In the genomic region with DNA sequence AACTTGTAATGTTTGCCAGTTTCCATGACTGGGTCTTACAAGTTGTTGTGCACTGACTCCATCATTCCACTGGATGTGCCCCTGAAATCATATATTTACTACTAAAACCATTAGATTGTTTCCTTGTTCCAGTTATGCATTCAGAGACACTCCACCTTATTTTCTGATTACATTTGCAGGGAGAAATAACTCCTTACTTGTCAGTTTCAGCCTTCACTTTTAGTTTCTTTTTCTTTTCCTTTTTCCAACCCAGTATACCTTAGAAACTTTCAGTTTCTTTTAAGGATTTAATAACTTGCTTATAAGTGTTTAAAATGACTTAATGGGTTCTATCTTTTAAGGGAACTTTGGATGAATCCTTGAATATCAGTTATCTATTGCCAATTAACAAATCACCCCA, we compare ENCODE assay signal across 18 cellular contexts. TPM values are rescaled to one million over a fixed set of nuclear protein-coding genes. Genes with fewer than 3 reads are reported as not detected.
DNase-seq lines count a peak whose midpoint lies in the region; ATAC-seq and TF ChIP-seq lines count a peak whose summit lies in the region.
"Had no signal": no experiment of that assay in that cellular context is flagged by ENCODE, and none has a peak within 500 bp of the region (broad histone marks: within the 10 kb centered on the region; RNA-seq: fewer than 3 reads in every experiment).

No MANE protein-coding gene starts in this region.

- no peaks in the 10 kb centered on the region for H3K9me3 Mint-ChIP-seq in activated CD4-positive, alpha-beta T cell treated with anti-CD3 and anti-CD28 coated beads, Interleukin-2, amount 10 ng/mL, durations not matched to agents 7 days and 5 days
- no peaks in the 10 kb centered on the region for H3K9me3 Mint-ChIP-seq in stimulated activated naive CD8-positive, alpha-beta T cell treated with anti-CD3 and anti-CD28 coated beads, Interleukin-15, Interleukin-2, amounts not matched to agents 100 ng/mL and 50 ng/mL, for 24 hours
- no peaks in the 10 kb centered on the region for H3K9me3 Mint-ChIP-seq in stimulated activated naive CD8-positive, alpha-beta T cell treated with anti-CD3 and anti-CD28 coated beads, Interleukin-15, amount 100 ng/mL, for 72 hours
- no peaks in the 10 kb centered on the region for H3K9me3 Mint-ChIP-seq in activated CD8-positive, alpha-beta T cell treated with anti-CD3 and anti-CD28 coated beads for 36 hours
- H3K9me3 Mint-ChIP-seq: CD4-positive, alpha-beta T cell; HFFc6 had no signal

- intact Hi-C loops in activated CD8-positive, alpha-beta T cell treated with anti-CD3 and anti-CD28 coated beads for 36 hours (cut with micrococcal nuclease): no loop called here
- intact Hi-C loops in posterior vena cava (cut with DNase I): loop anchor here in 1 of 2 donors (5.0 to 10.0 kb wide), 2 partner anchors 60 to 238 kb away; no protein-coding TSS in a partner anchor

- no peaks in the 10 kb centered on the region for H3K27me3 Mint-ChIP-seq in activated CD4-positive, alpha-beta T cell treated with anti-CD3 and anti-CD28 coated beads, Interleukin-2, amount 10 ng/mL, durations not matched to agents 7 days and 5 days
- H3K27me3 Mint-ChIP-seq in stimulated activated naive CD8-positive, alpha-beta T cell treated with anti-CD3 and anti-CD28 coated beads, Interleukin-15, Interleukin-2, amounts not matched to agents 100 ng/mL and 50 ng/mL, for 24 hours: no peaks in the 10 kb centered on the region
- no peaks in the 10 kb centered on the region for H3K27me3 Mint-ChIP-seq in stimulated activated naive CD8-positive, alpha-beta T cell treated with anti-CD3 and anti-CD28 coated beads, Interleukin-15, amount 100 ng/mL, for 72 hours
- no peaks in the 10 kb centered on the region for H3K27me3 Mint-ChIP-seq in activated CD8-positive, alpha-beta T cell treated with anti-CD3 and anti-CD28 coated beads for 36 hours
- H3K27me3 Mint-ChIP-seq: CD4-positive, alpha-beta T cell had no signal

- POLR2A ChIA-PET in activated CD4-positive, alpha-beta T cell treated with anti-CD3 and anti-CD28 coated beads, Interleukin-2, amount 10 ng/mL, durations not matched to agents 7 days and 5 days (lab: Charles Lee): no interaction called here
- POLR2A ChIA-PET in activated CD8-positive, alpha-beta T cell treated with anti-CD3 and anti-CD28 coated beads for 36 hours (lab: Charles Lee): no interaction called here

- no peak for ATAC-seq in stimulated activated naive CD8-positive, alpha-beta T cell treated with anti-CD3 and anti-CD28 coated beads, Interleukin-15, amount 100 ng/mL, for 72 hours
- no peak for ATAC-seq in activated CD8-positive, alpha-beta T cell treated with anti-CD3 and anti-CD28 coated beads for 36 hours
- ATAC-seq: A549 had no signal

- no peak for DNase-seq in activated CD4-positive, alpha-beta T cell treated with anti-CD3 and anti-CD28 coated beads, Interleukin-2, amount 10 ng/mL, durations not matched to agents 7 days and 5 days
- no peak for DNase-seq in activated CD4-positive, alpha-beta T cell treated with anti-CD3 and anti-CD28 coated beads for 1 hour
- no peak for DNase-seq in stimulated activated naive CD8-positive, alpha-beta T cell treated with anti-CD3 and anti-CD28 coated beads, Interleukin-15, amount 100 ng/mL, for 72 hours
- no peak for DNase-seq in activated CD8-positive, alpha-beta T cell treated with anti-CD3 and anti-CD28 coated beads for 36 hours
- no peak for DNase-seq in HuH-7 (ENCODE audit: low spot score)
- no peak for DNase-seq in posterior vena cava (ENCODE audit: low spot score)
- DNase-seq: CD4-positive, alpha-beta T cell; DMS153; GDM1; HFFc6; NCI-H1436; NCI-H2029; NCI-H345; NCI-H524 treated with DMSO at 0.1 percent for 48 hours; PC-9; SIG-M5 had no signal

- no peak for TF ChIP-seq CTCF in activated CD8-positive, alpha-beta T cell treated with anti-CD3 and anti-CD28 coated beads for 36 hours (IDR thresholded peaks at IDR 0.05)

- H3K4me3 Mint-ChIP-seq in activated CD4-positive, alpha-beta T cell treated with anti-CD3 and anti-CD28 coated beads, Interleukin-2, amount 10 ng/mL, durations not matched to agents 7 days and 5 days: peak overlapping the region; percentile 12
- H3K4me3 Mint-ChIP-seq in stimulated activated naive CD8-positive, alpha-beta T cell treated with anti-CD3 and anti-CD28 coated beads, Interleukin-15, Interleukin-2, amounts not matched to agents 100 ng/mL and 50 ng/mL, for 24 hours: no peak overlapping the region
- peak overlapping the region in 1 of 2 donors; percentile 21 for H3K4me3 Mint-ChIP-seq in stimulated activated naive CD8-positive, alpha-beta T cell treated with anti-CD3 and anti-CD28 coated beads, Interleukin-15, amount 100 ng/mL, for 72 hours
- no peak overlapping the region for H3K4me3 Mint-ChIP-seq in activated CD8-positive, alpha-beta T cell treated with anti-CD3 and anti-CD28 coated beads for 36 hours
- H3K4me3 Mint-ChIP-seq: CD4-positive, alpha-beta T cell; HFFc6 had no signal

- peak overlapping the region; percentile 89 for H3K27ac Mint-ChIP-seq in activated CD4-positive, alpha-beta T cell treated with anti-CD3 and anti-CD28 coated beads, Interleukin-2, amount 10 ng/mL, durations not matched to agents 7 days and 5 days
- H3K27ac Mint-ChIP-seq in stimulated activated naive CD8-positive, alpha-beta T cell treated with anti-CD3 and anti-CD28 coated beads, Interleukin-15, Interleukin-2, amounts not matched to agents 100 ng/mL and 50 ng/mL, for 24 hours: peak overlapping the region; percentile 7
- peak overlapping the region in 1 of 2 donors; percentile 69 for H3K27ac Mint-ChIP-seq in stimulated activated naive CD8-positive, alpha-beta T cell treated with anti-CD3 and anti-CD28 coated beads, Interleukin-15, amount 100 ng/mL, for 72 hours
- H3K27ac Mint-ChIP-seq in activated CD8-positive, alpha-beta T cell treated with anti-CD3 and anti-CD28 coated beads for 36 hours: peak overlapping the region; percentile 25
- H3K27ac Mint-ChIP-seq: CD4-positive, alpha-beta T cell; HFFc6 had no signal

- peaks cover 25% of the 10 kb centered on the region for H3K36me3 Mint-ChIP-seq in activated CD4-positive, alpha-beta T cell treated with anti-CD3 and anti-CD28 coated beads, Interleukin-2, amount 10 ng/mL, durations not matched to agents 7 days and 5 days (ENCODE audit: low read depth)
- H3K36me3 Mint-ChIP-seq in stimulated activated naive CD8-positive, alpha-beta T cell treated with anti-CD3 and anti-CD28 coated beads, Interleukin-15, Interleukin-2, amounts not matched to agents 100 ng/mL and 50 ng/mL, for 24 hours (ENCODE audit: low read depth): peaks cover 20% of the 10 kb centered on the region
- H3K36me3 Mint-ChIP-seq in activated CD8-positive, alpha-beta T cell treated with anti-CD3 and anti-CD28 coated beads for 36 hours (ENCODE audit: low read depth): peaks cover 8% of the 10 kb centered on the region

- CTCF ChIA-PET in activated CD4-positive, alpha-beta T cell treated with anti-CD3 and anti-CD28 coated beads, Interleukin-2, amount 10 ng/mL, durations not matched to agents 7 days and 5 days (lab: Charles Lee): interaction anchor here (1.1 to 2.4 kb wide), 3 partner anchors 11 to 595 kb away, joined by 3 to 13 read pairs (median 4); no protein-coding TSS in a partner anchor
- CTCF ChIA-PET in activated CD8-positive, alpha-beta T cell treated with anti-CD3 and anti-CD28 coated beads for 36 hours (lab: Charles Lee): interaction anchor here (8.0 kb wide), 1 partner anchor 595 kb away, joined by 188 read pairs; no protein-coding TSS in a partner anchor

- H3K4me1 Mint-ChIP-seq in activated CD4-positive, alpha-beta T cell treated with anti-CD3 and anti-CD28 coated beads, Interleukin-2, amount 10 ng/mL, durations not matched to agents 7 days and 5 days: peaks cover 26% of the 10 kb centered on the region
- H3K4me1 Mint-ChIP-seq in stimulated activated naive CD8-positive, alpha-beta T cell treated with anti-CD3 and anti-CD28 coated beads, Interleukin-15, Interleukin-2, amounts not matched to agents 100 ng/mL and 50 ng/mL, for 24 hours (ENCODE audit: low read depth): peaks cover 14% of the 10 kb centered on the region
- peaks cover 20% of the 10 kb centered on the region for H3K4me1 Mint-ChIP-seq in stimulated activated naive CD8-positive, alpha-beta T cell treated with anti-CD3 and anti-CD28 coated beads, Interleukin-15, amount 100 ng/mL, for 72 hours
- H3K4me1 Mint-ChIP-seq in activated CD8-positive, alpha-beta T cell treated with anti-CD3 and anti-CD28 coated beads for 36 hours (ENCODE audit: low read depth): peaks cover 12% of the 10 kb centered on the region

RNA-seq across cellular contexts. Expression of gene MRPL42, which starts 39.8 kb away (rescaled TPM):
- 10 to 100 TPM; 55.6 to 69.0 TPM for total RNA-seq in activated CD4-positive, alpha-beta T cell treated with anti-CD3 and anti-CD28 coated beads, Interleukin-2, amount 10 ng/mL, durations not matched to agents 7 days and 5 days
- 10 to 100 TPM; 85.6 to 87.6 TPM for total RNA-seq in activated CD8-positive, alpha-beta T cell treated with anti-CD3 and anti-CD28 coated beads for 36 hours
- 10 to 100 TPM; 55.8 to 59.5 TPM for total RNA-seq in posterior vena cava
